In genomic region chr17:58172369-58173071, GRCh38 we compare ENCODE assay signal across 8 cellular contexts. TPM values are rescaled to one million over a fixed set of nuclear protein-coding genes. Genes with fewer than 3 reads are reported as not detected.
DNase-seq lines count a peak whose midpoint lies in the region; ATAC-seq and TF ChIP-seq lines count a peak whose summit lies in the region.

No MANE protein-coding gene starts in this region.

- DNase-seq in EH (ENCODE audit: low read depth) (peak; percentile 12), SK-N-DZ (ENCODE audit: low spot score) (peak; percentile 64), body of pancreas (peak in 1 of 4 donors; percentile 16), natural killer cell (no peak), NCI-H187 (lab: John Stamatoyannopoulos, UW) (no peak)
- peak; percentile 65 for DNase-seq in Jurkat, Clone E6-1 (ENCODE audit: low read depth, low spot score)

- peaks cover 36 to 41% of the 10 kb centered on the region in 2 donors for H3K4me1 Mint-ChIP-seq in natural killer cell

- ATAC-seq in body of pancreas (no peak), natural killer cell (peak; percentile 76 to 87 (median 86)), HG03097 (IDR thresholded peaks at IDR 0.05; ENCODE audit: low FRiP score, unreplicated experiment) (no peak), GM19463 (IDR thresholded peaks at IDR 0.05; ENCODE audit: unreplicated experiment) (no peak)

- no peaks in the 10 kb centered on the region for H3K4me1 ChIP-seq in body of pancreas

- H3K4me3 ChIP-seq in Jurkat, Clone E6-1 (ENCODE audit: low read length), result no peak overlapping the region
- H3K4me3 ChIP-seq in body of pancreas, result no peak overlapping the region

- H3K9me3 Mint-ChIP-seq in natural killer cell, result no peaks in the 10 kb centered on the region

- no peaks in the 10 kb centered on the region for H3K36me3 Mint-ChIP-seq in natural killer cell

- TF ChIP-seq CTCF in body of pancreas (IDR thresholded peaks at IDR 0.05) (peak in 5 of 7 experiments; percentile 8 to 33 (median 26)), natural killer cell (IDR thresholded peaks at IDR 0.05) (peak; percentile 67)

- H3K4me3 Mint-ChIP-seq in natural killer cell, result peak overlapping the region; percentile 35

- intact Hi-C loops in body of pancreas (cut with DNase I) (no loop called here), natural killer cell (cut with micrococcal nuclease) (loop anchor here (1.0 kb wide), 2 partner anchors 50 to 165 kb away; partner anchors contain the start of gene SRSF1)

- TF ChIP-seq POLR2A in body of pancreas (IDR thresholded peaks at IDR 0.05), result no peak

- WGBS in body of pancreas, 2 donors, result 28 to 42% methylated on average over 2 of the region's 2 CpGs

- no peak overlapping the region for H3K27ac ChIP-seq in body of pancreas

- H3K27me3 ChIP-seq in body of pancreas, result no peaks in the 10 kb centered on the region

- no peaks in the 10 kb centered on the region for H3K9me3 ChIP-seq in body of pancreas

- H3K27ac Mint-ChIP-seq in natural killer cell, result peak overlapping the region; percentile 81 to 85

- H3K27me3 Mint-ChIP-seq in natural killer cell (ENCODE audit: low read depth in 2 of 2), result peaks cover 4 to 18% of the 10 kb centered on the region in 2 donors

- no peaks in the 10 kb centered on the region for H3K36me3 ChIP-seq in body of pancreas (replicated peaks in 1 of 2; ENCODE audit: insufficient read depth in 1 of 2, low read depth in 2 of 2)

RNA-seq across cellular contexts. Expression of gene OR4D2, which starts 5.7 kb away (rescaled TPM):
- not detected for polyA plus RNA-seq in Jurkat, Clone E6-1 (2012; ENCODE audit: insufficient read depth, insufficient read length)
- polyA plus RNA-seq in SK-N-DZ (2014; cell fraction: cytosol; rRNA removed), result not detected in 2 replicates
- not detected in 2 replicates for polyA plus RNA-seq in SK-N-DZ (2014; cell fraction: nucleus; rRNA removed)
- total RNA-seq in body of pancreas (not detected), natural killer cell (not detected)

RNA-seq across cellular contexts. Expression of gene EPX, which starts 20.0 kb away (rescaled TPM):
- polyA plus RNA-seq in Jurkat, Clone E6-1 (2012; ENCODE audit: insufficient read depth, insufficient read length), result not detected
- not detected in 2 replicates for polyA plus RNA-seq in SK-N-DZ (2014; cell fraction: cytosol; rRNA removed)
- polyA plus RNA-seq in SK-N-DZ (2014; cell fraction: nucleus; rRNA removed), result not detected in 2 replicates
- total RNA-seq in body of pancreas, result not detected
- not detected for total RNA-seq in natural killer cell

RNA-seq across cellular contexts. Expression of gene OR4D1, which starts 24.3 kb away (rescaled TPM):
- not detected for polyA plus RNA-seq in Jurkat, Clone E6-1 (2012; ENCODE audit: insufficient read depth, insufficient read length)
- polyA plus RNA-seq in SK-N-DZ (2014; cell fraction: cytosol; rRNA removed), result not detected in 2 replicates
- not detected in 2 replicates for polyA plus RNA-seq in SK-N-DZ (2014; cell fraction: nucleus; rRNA removed)
- total RNA-seq in body of pancreas, result not detected
- total RNA-seq in natural killer cell, result 1 to 10 TPM; 1.0 to 1.6 (median 1.2) TPM

RNA-seq across cellular contexts. Expression of gene MKS1, which starts 46.5 kb away (rescaled TPM):
- 37.2 TPM for polyA plus RNA-seq in Jurkat, Clone E6-1 (2012; ENCODE audit: insufficient read depth, insufficient read length)
- 32.5 and 41.0 TPM in 2 replicates for polyA plus RNA-seq in SK-N-DZ (2014; cell fraction: cytosol; rRNA removed)
- 111 and 119 TPM in 2 replicates for polyA plus RNA-seq in SK-N-DZ (2014; cell fraction: nucleus; rRNA removed)
- total RNA-seq in body of pancreas (10 to 100 TPM; 14.2 to 15.0 TPM), natural killer cell (10 to 100 TPM in 1 of 3 donors, 1 to 10 TPM in 2; 4.5 to 10.7 (median 8.5) TPM)

Comparison
In these comparisons a context has a peak if more than half of its experiments do, and no peak if none do; other contexts are left out.
1. DNase-seq: peak in EH (single experiment), Jurkat, Clone E6-1 (single experiment) and SK-N-DZ (single experiment); none in natural killer cell (single experiment) and NCI-H187 (0 of 2).
2. ATAC-seq: peak in natural killer cell (3 of 3); none in body of pancreas (single experiment), HG03097 (single experiment) and GM19463 (single experiment).